ENCODE assay signal across 8 cellular contexts in genomic region chr1:109643385-109644230, GRCh38. TPM values are rescaled to one million over a fixed set of nuclear protein-coding genes. Genes with fewer than 3 reads are reported as not detected.
DNase-seq lines count a peak whose midpoint lies in the region; ATAC-seq, FAIRE-seq and TF ChIP-seq lines count a peak whose summit lies in the region.

No MANE protein-coding gene starts in this region.

- FAIRE-seq in D721Med (lab: Jason Lieb, UNC) (no peak), HTR-8/SVneo (lab: Jason Lieb, UNC) (no peak)

- H3K36me3 ChIP-seq in upper lobe of left lung, result no peaks in the 10 kb centered on the region

- H3K27ac ChIP-seq in upper lobe of left lung, result no peak overlapping the region

- ATAC-seq in GM21526 (IDR thresholded peaks at IDR 0.05; ENCODE audit: low FRiP score, unreplicated experiment), result peak; percentile 76
- ATAC-seq in upper lobe of left lung (ENCODE audit: low FRiP score in 2 of 2), result peak; percentile 90 to 93

- H3K4me3 ChIP-seq in upper lobe of left lung, result no peak overlapping the region

- H3K27me3 ChIP-seq in upper lobe of left lung, result no peaks in the 10 kb centered on the region

- peak; percentile 72 for TF ChIP-seq CTCF in D721Med (IDR thresholded peaks at IDR 0.05; ENCODE audit: insufficient read depth, missing control alignments)
- peak; percentile 87 to 90 (median 89) for TF ChIP-seq CTCF in upper lobe of left lung (IDR thresholded peaks at IDR 0.05)

- 31 to 78% methylated on average over 12 to 32 of the region's 32 CpGs for WGBS in upper lobe of left lung, 2 donors

- DNase-seq in D721Med (ENCODE audit: insufficient read length, low spot score), result no peak
- peak; percentile 69 for DNase-seq in HTR-8/SVneo (ENCODE audit: insufficient read length, low spot score)
- DNase-seq in RPMI7951 (ENCODE audit: low read depth), result peak; percentile 65
- peak; percentile 79 to 88 for DNase-seq in activated T-helper 1 cell treated with anti-CD3 and anti-CD28 coated beads, Interleukin-2, amount 50 U/mL, for 16 hours (ENCODE audit: low read depth in 1 of 2, low spot score in 1 of 2)
- peak; percentile 77 for DNase-seq in germinal center (ENCODE audit: low spot score)
- peak in 9 of 10 donors; percentile 59 to 87 (median 74) for DNase-seq in posterior cingulate gyrus
- DNase-seq in upper lobe of left lung, result peak; percentile 83 to 97

- TF ChIP-seq EP300 in upper lobe of left lung (IDR thresholded peaks at IDR 0.05), result no peak

- no peaks in the 10 kb centered on the region for H3K9me3 ChIP-seq in upper lobe of left lung

- peaks cover 0 to 16% (median 7%) of the 10 kb centered on the region in 4 donors for H3K4me1 ChIP-seq in upper lobe of left lung

- intact Hi-C loops in posterior cingulate gyrus (cut with DNase I), result no loop called here

- TF ChIP-seq POLR2A in upper lobe of left lung (IDR thresholded peaks at IDR 0.05), result no peak

RNA-seq across cellular contexts. Expression of gene GSTM4, which starts 12.3 kb away (rescaled TPM):
- 30.6 and 34.5 TPM in 2 replicates for total RNA-seq in RPMI7951 (2014; rRNA removed; shearing (Covaris generic))
- 10 to 100 TPM; 10.7 to 28.3 (median 15.9) TPM for total RNA-seq in upper lobe of left lung

RNA-seq across cellular contexts. Expression of gene AMPD2, which starts 24.0 kb away (rescaled TPM):
- 48.5 and 60.4 TPM in 2 replicates for total RNA-seq in RPMI7951 (2014; rRNA removed; shearing (Covaris generic))
- total RNA-seq in upper lobe of left lung, result 100 to 1,000 TPM in 1 of 6 donors, 10 to 100 TPM in 5; 39.5 to 183 (median 58.9) TPM

RNA-seq across cellular contexts. Expression of gene GNAT2, which starts 24.2 kb away (rescaled TPM):
- 0.29 TPM in 1 of 2 replicates, not detected in the other for total RNA-seq in RPMI7951 (2014; rRNA removed; shearing (Covaris generic))
- under 1 TPM in 2 of 6 donors, not detected in 4; 0.20 to 0.46 TPM for total RNA-seq in upper lobe of left lung

RNA-seq across cellular contexts. Expression of gene GSTM2, which starts 24.2 kb away (rescaled TPM):
- 17.5 and 17.6 TPM in 2 replicates for total RNA-seq in RPMI7951 (2014; rRNA removed; shearing (Covaris generic))
- 100 to 1,000 TPM in 1 of 6 donors, 10 to 100 TPM in 5; 19.0 to 263 (median 31.6) TPM for total RNA-seq in upper lobe of left lung

RNA-seq across cellular contexts. Expression of gene GSTM1, which starts 44.0 kb away (rescaled TPM):
- 0.12 TPM in 1 of 2 replicates, not detected in the other for total RNA-seq in RPMI7951 (2014; rRNA removed; shearing (Covaris generic))
- total RNA-seq in upper lobe of left lung, result 10 to 100 TPM in 2 of 6 donors, not detected in 4; 11.8 to 33.0 TPM
